Comparison of ENCODE assay signal across 12 cellular contexts in genomic region chr3:15809313-15809712, GRCh38.
"Had no signal": no experiment of that assay in that cellular context is flagged by ENCODE, and none has a peak within 500 bp of the region (broad histone marks: within the 10 kb centered on the region; RNA-seq: fewer than 3 reads in every experiment).

No MANE protein-coding gene starts in this region.

- H3K9me3 Mint-ChIP-seq: neural crest cell had no signal

- H3K4me1 Mint-ChIP-seq: neural crest cell had no signal

- H3K4me3 Mint-ChIP-seq: neural crest cell had no signal

- ATAC-seq: sciatic nerve had no signal

- H3K4me3 ChIP-seq: adrenal gland, cardiac muscle cell, esophagus muscularis mucosa, stomach, thoracic aorta had no signal

- H3K36me3 ChIP-seq: adrenal gland, cardiac muscle cell, esophagus muscularis mucosa, stomach, thoracic aorta had no signal

- DNase-seq: activated CD4-positive, alpha-beta T cell treated with anti-CD3 and anti-CD28 coated beads, Interleukin-2, amount 50 U/mL, for 1 hour; activated naive CD4-positive, alpha-beta T cell treated with anti-CD3 and anti-CD28 coated beads, Interleukin-2, amount 50 U/mL, for 16 hours; activated T-cell treated with anti-CD3 and anti-CD28 coated beads for 4 hours; adrenal gland; kidney glomerular epithelial cell; stomach; SW 1271 had no signal

- H3K27ac ChIP-seq: adrenal gland, cardiac muscle cell, esophagus muscularis mucosa, stomach, thoracic aorta had no signal

- H3K27me3 ChIP-seq: adrenal gland, cardiac muscle cell, esophagus muscularis mucosa, stomach had no signal

- H3K9me3 ChIP-seq: adrenal gland, esophagus muscularis mucosa, stomach, thoracic aorta had no signal
